Comparison of ENCODE assay signal across 14 cellular contexts in the genomic region with DNA sequence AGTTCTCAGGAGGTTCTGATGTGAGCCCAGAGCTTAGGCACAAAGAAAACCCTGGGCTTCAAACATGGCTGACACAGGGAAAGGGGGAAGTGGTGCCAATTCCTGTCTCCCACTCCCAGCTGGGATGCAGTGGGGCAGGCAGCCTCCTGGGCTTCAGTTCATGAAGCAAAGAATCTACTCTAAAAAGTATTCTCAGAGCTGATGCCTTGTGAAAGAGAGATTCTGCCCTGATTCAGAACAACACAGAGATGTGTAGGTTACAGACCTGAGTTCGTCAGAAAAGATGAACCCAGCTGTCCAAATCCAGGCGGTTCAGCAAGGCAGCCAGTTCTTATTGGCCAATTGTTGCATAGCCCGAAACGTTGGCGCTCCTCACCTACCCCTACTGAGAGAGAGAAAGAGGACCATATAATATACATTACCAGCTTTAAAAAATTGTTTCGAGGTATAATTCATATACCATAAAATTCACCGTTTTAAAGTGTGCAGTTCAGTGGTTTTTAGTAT. TPM values are rescaled to one million over a fixed set of nuclear protein-coding genes. Genes with fewer than 3 reads are reported as not detected.
A peak's percentile ranks its signal among the peaks of the same experiment; 100 is the strongest.
DNase-seq lines count a peak whose midpoint lies in the region; TF ChIP-seq lines count a peak whose summit lies in the region.
"Had no signal": no experiment of that assay in that cellular context is flagged by ENCODE, and none has a peak within 500 bp of the region (broad histone marks: within the 10 kb centered on the region; RNA-seq: fewer than 3 reads in every experiment).

No MANE protein-coding gene starts in this region.

- H3K36me3 ChIP-seq in mesenchymal stem cell (ENCODE audit: control insufficient read depth in 1 of 2, insufficient read depth in 2 of 2, low read depth in 1 of 2, low read length in 2 of 2) (no peaks in the 10 kb centered on the region), thyroid gland (no peaks in the 10 kb centered on the region)
- H3K36me3 ChIP-seq: adrenal gland, cardiac muscle cell had no signal

- no peak overlapping the region for H2BK20ac ChIP-seq in H9 (ENCODE audit: low read depth, low read length, poor library complexity, severe bottlenecking)

- no peak overlapping the region for H3T11ph ChIP-seq in H9 (ENCODE audit: low read length)

- H4K20me1 ChIP-seq in H9 (ENCODE audit: control insufficient read depth, insufficient read depth, insufficient read length) = no peaks in the 10 kb centered on the region

- H3K4me3 ChIP-seq in mesenchymal stem cell (ENCODE audit: insufficient read depth in 1 of 2, low read depth in 1 of 2, low read length in 2 of 2) (no peak overlapping the region), thyroid gland (replicated peaks in 1 of 3) (no peak overlapping the region)
- H3K4me3 ChIP-seq: adrenal gland, cardiac muscle cell, smooth muscle cell had no signal

- H3K27me3 ChIP-seq in H9 (ENCODE audit: insufficient read depth, low read length) (no peaks in the 10 kb centered on the region), mesenchymal stem cell (ENCODE audit: control insufficient read depth in 1 of 2, insufficient read depth in 1 of 2, low read length in 2 of 2) (peaks cover 0 to 23% of the 10 kb centered on the region in 2 experiments), thyroid gland (no peaks in the 10 kb centered on the region)
- H3K27me3 ChIP-seq: adrenal gland, cardiac muscle cell had no signal

- no peak overlapping the region for H4K91ac ChIP-seq in H9 (ENCODE audit: insufficient read length, low read depth, low read length)
- H4K91ac ChIP-seq in mesenchymal stem cell (ENCODE audit: low read length) = no peak overlapping the region

- H3K4ac ChIP-seq in H9 (ENCODE audit: low read depth, low read length) (no peak overlapping the region), mesenchymal stem cell (ENCODE audit: low read depth in 1 of 2, low read length in 2 of 2) (no peak overlapping the region)

- H2BK5ac ChIP-seq in H9 (ENCODE audit: insufficient read length, low read length) (no peak overlapping the region), mesenchymal stem cell (ENCODE audit: low read depth, low read length, poor library complexity, severe bottlenecking) (no peak overlapping the region)

- peaks cover 11 to 14% of the 10 kb centered on the region in 2 experiments for H3K4me1 Mint-ChIP-seq in H9
- H3K4me1 Mint-ChIP-seq: naive thymus-derived CD4-positive, alpha-beta T cell had no signal

- no peaks in the 10 kb centered on the region for H3K23me2 ChIP-seq in H9 (ENCODE audit: insufficient read length, low read depth, low read length, poor library complexity, severe bottlenecking)

- intact Hi-C loops in thyroid gland (cut with DNase I) = no loop called here

- no peak overlapping the region for H2AK5ac ChIP-seq in H9 (ENCODE audit: insufficient read length, low read length)
- H2AK5ac ChIP-seq in mesenchymal stem cell (ENCODE audit: low read length, severe bottlenecking) = no peak overlapping the region

- H4K5ac ChIP-seq in H9 (ENCODE audit: insufficient read length, low read depth, low read length) = no peak overlapping the region

- peaks cover 14% of the 10 kb centered on the region for H3K27me3 Mint-ChIP-seq in H9 (ENCODE audit: low read depth)

- no peaks in the 10 kb centered on the region for H3K36me3 Mint-ChIP-seq in H9 (ENCODE audit: insufficient read depth in 1 of 3, low read depth in 3 of 3)
- H3K36me3 Mint-ChIP-seq: naive thymus-derived CD4-positive, alpha-beta T cell had no signal

- H3K27ac Mint-ChIP-seq in H9 = no peak overlapping the region
- H3K27ac Mint-ChIP-seq: naive thymus-derived CD4-positive, alpha-beta T cell had no signal

- no peak for TF ChIP-seq POLR2A in thyroid gland (IDR thresholded peaks at IDR 0.05)

- H4K8ac ChIP-seq in H9 (replicated peaks; ENCODE audit: insufficient read length, low read depth, low read length) = no peak overlapping the region
- no peak overlapping the region for H4K8ac ChIP-seq in mesenchymal stem cell (ENCODE audit: low read length)

- H3K23ac ChIP-seq in H9 (ENCODE audit: insufficient read length, low read depth, low read length) (no peak overlapping the region), mesenchymal stem cell (ENCODE audit: low read length in 2 of 2) (no peak overlapping the region)

- H3K14ac ChIP-seq in H9 (ENCODE audit: insufficient read depth, low read length) = no peak overlapping the region
- no peak overlapping the region for H3K14ac ChIP-seq in mesenchymal stem cell (ENCODE audit: low read length in 2 of 2)

- no CpG with 5 or more reads among the region's 7 CpGs for WGBS in H9 (ENCODE audit: extremely low coverage, insufficient read length, low lambda C conversion rate)
- WGBS in mesenchymal stem cell = 97% methylated on average over 5 of the region's 7 CpGs
- WGBS in thyroid gland, 2 donors = 86 to 88% methylated on average over 7 of the region's 7 CpGs

- H3K27ac ChIP-seq in H9 (ENCODE audit: insufficient read length, low read depth, low read length) = no peak overlapping the region
- H3K27ac ChIP-seq in caudate nucleus (ENCODE audit: low read depth, low read length) = peak overlapping the region; percentile 31
- H3K27ac ChIP-seq in mesenchymal stem cell (ENCODE audit: low read length, poor library complexity, severe bottlenecking) = no peak overlapping the region
- H3K27ac ChIP-seq in thyroid gland = peak overlapping the region; percentile 49 to 92 (median 86)

- TF ChIP-seq CTCF in H9 (conservative IDR thresholded peaks at IDR 0.05) (no peak), thyroid gland (IDR thresholded peaks at IDR 0.05) (no peak)

- peak; percentile 14 for DNase-seq in H9
- DNase-seq in caudate nucleus (lab: John Stamatoyannopoulos, UW) = no peak
- DNase-seq in mesenchymal stem cell = no peak
- DNase-seq in thyroid gland = no peak
- DNase-seq in stimulated activated naive CD4-positive, alpha-beta T cell (lab: John Stamatoyannopoulos, UW) = no peak
- no peak for DNase-seq in activated T-cell treated with anti-CD3 and anti-CD28 coated beads, Interleukin-2, amount 50 U/mL, for 48 hours
- DNase-seq in NCI-H524 (lab: John Stamatoyannopoulos, UW) = no peak
- DNase-seq in NCI-H345 treated with DMSO at 0.1 percent for 48 hours (lab: John Stamatoyannopoulos, UW; ENCODE audit: unreplicated experiment) = no peak
- DNase-seq: effector CD4-positive, alpha-beta T cell; naive thymus-derived CD4-positive, alpha-beta T cell; stimulated activated CD4-positive, alpha-beta T cell treated with anti-CD3 and anti-CD28 coated beads, Interleukin-4, amount 100 ng/mL, for 1 hour had no signal

- H2BK15ac ChIP-seq in H9 (ENCODE audit: low read depth, low read length) = no peak overlapping the region
- H2BK15ac ChIP-seq in mesenchymal stem cell (ENCODE audit: low read depth, poor library complexity, severe bottlenecking) = no peak overlapping the region

- H3K79me1 ChIP-seq in H9 (ENCODE audit: insufficient read depth, low read depth, low read length, poor library complexity, severe bottlenecking) (no peaks in the 10 kb centered on the region), mesenchymal stem cell (replicated peaks; ENCODE audit: low read length, poor library complexity, severe bottlenecking) (no peaks in the 10 kb centered on the region)

- no peaks in the 10 kb centered on the region for H3K9me3 ChIP-seq in H9 (ENCODE audit: control insufficient read depth, low read depth, low read length)
- H3K9me3 ChIP-seq in mesenchymal stem cell (ENCODE audit: control insufficient read depth, low read length) = no peaks in the 10 kb centered on the region
- no peaks in the 10 kb centered on the region for H3K9me3 ChIP-seq in thyroid gland
- H3K9me3 ChIP-seq: adrenal gland had no signal

- no peak overlapping the region for H3K4me2 ChIP-seq in H9 (ENCODE audit: insufficient read depth, insufficient read length, low read length)
- H3K4me2 ChIP-seq in mesenchymal stem cell (ENCODE audit: low read length, poor library complexity, severe bottlenecking) = no peak overlapping the region
- H3K4me2 ChIP-seq: smooth muscle cell had no signal

- H3K9ac ChIP-seq in H9 (ENCODE audit: extremely low read depth, insufficient read length, low read length) (no peak overlapping the region), mesenchymal stem cell (ENCODE audit: low read length) (peak overlapping the region; percentile 63)

- H3K56ac ChIP-seq in H9 (ENCODE audit: insufficient read length, low read depth, low read length) = no peak overlapping the region

- H3K79me2 ChIP-seq in H9 (ENCODE audit: insufficient read depth, low read length) = no peaks in the 10 kb centered on the region

- H3K4me1 ChIP-seq in H9 (ENCODE audit: insufficient read depth, low read length) (peaks cover 2% of the 10 kb centered on the region; the same call in 1 of the 2 replicates), mesenchymal stem cell (ENCODE audit: control insufficient read depth, insufficient read depth, low read depth, low read length) (no peaks in the 10 kb centered on the region), thyroid gland (peaks cover 28 to 30% of the 10 kb centered on the region in 2 donors)

- H3K18ac ChIP-seq in H9 (ENCODE audit: insufficient read length, low read depth, low read length) (no peak overlapping the region), mesenchymal stem cell (ENCODE audit: low read depth in 1 of 2, low read length in 2 of 2) (no peak overlapping the region)

- no peak overlapping the region for H2AFZ ChIP-seq in H9 (ENCODE audit: low read length)
- H2AFZ ChIP-seq in mesenchymal stem cell (ENCODE audit: low read depth, low read length) = no peak overlapping the region

- no peak overlapping the region for H3K4me3 Mint-ChIP-seq in H9
- H3K4me3 Mint-ChIP-seq: naive thymus-derived CD4-positive, alpha-beta T cell had no signal

- H3K9me3 Mint-ChIP-seq in H9 = no peaks in the 10 kb centered on the region
- H3K9me3 Mint-ChIP-seq: naive thymus-derived CD4-positive, alpha-beta T cell had no signal

- H2BK12ac ChIP-seq in H9 (ENCODE audit: insufficient read length, low read depth, low read length) (no peak overlapping the region), mesenchymal stem cell (ENCODE audit: low read length in 2 of 2) (no peak overlapping the region)

- no peak overlapping the region for H2BK120ac ChIP-seq in H9 (ENCODE audit: low read depth, low read length, poor library complexity, severe bottlenecking)
- H2BK120ac ChIP-seq in mesenchymal stem cell (ENCODE audit: low read depth, low read length) = no peak overlapping the region

RNA-seq across cellular contexts. Expression of a gene that starts 7.4 kb away (rescaled TPM):
- 6.8 and 7.1 TPM in 2 replicates for total RNA-seq in H9 (2021)
- polyA plus RNA-seq in mesenchymal stem cell (2013, experiment 1 of 2) = 8.5 TPM
- polyA plus RNA-seq in mesenchymal stem cell (2013, experiment 2 of 2) = 7.9 TPM
- total RNA-seq in thyroid gland = 10 to 100 TPM; 12.5 to 14.0 (median 13.4) TPM
- polyA plus RNA-seq: naive thymus-derived CD4-positive, alpha-beta T cell had no signal

RNA-seq across cellular contexts. Expression of a gene that starts 18.5 kb away (rescaled TPM):
- total RNA-seq in H9 (2021) (27.0 TPM in 2 replicates), thyroid gland (100 to 1,000 TPM; 169 to 268 (median 197) TPM)
- 45.2 TPM for polyA plus RNA-seq in mesenchymal stem cell (2013, experiment 1 of 2)
- polyA plus RNA-seq in mesenchymal stem cell (2013, experiment 2 of 2) = 44.4 TPM

Comparison
In these comparisons a context has a peak if more than half of its experiments do, and no peak if none do; other contexts are left out.
1. H3K27ac ChIP-seq: peak in caudate nucleus (single experiment) and thyroid gland (3 of 3); none in H9 (single experiment) and mesenchymal stem cell (single experiment).